In genomic region chr1:93947002-93947401, GRCh38 we compare ENCODE assay signal across 2 cellular contexts.
A peak's percentile ranks its signal among the peaks of the same experiment; 100 is the strongest.
TF ChIP-seq lines count a peak whose summit lies in the region.
"Not testable (repeated sequence)": the region's sequence is repeated elsewhere in the genome, so short reads cannot be mapped to it uniquely, and the experiment has no call there.

No MANE protein-coding gene starts in this region.

TF ChIP-seq in HepG2, 621 proteins besides CTCF, POLR2A, EP300 and RAD21:
- TF ChIP-seq, protein P1, sequence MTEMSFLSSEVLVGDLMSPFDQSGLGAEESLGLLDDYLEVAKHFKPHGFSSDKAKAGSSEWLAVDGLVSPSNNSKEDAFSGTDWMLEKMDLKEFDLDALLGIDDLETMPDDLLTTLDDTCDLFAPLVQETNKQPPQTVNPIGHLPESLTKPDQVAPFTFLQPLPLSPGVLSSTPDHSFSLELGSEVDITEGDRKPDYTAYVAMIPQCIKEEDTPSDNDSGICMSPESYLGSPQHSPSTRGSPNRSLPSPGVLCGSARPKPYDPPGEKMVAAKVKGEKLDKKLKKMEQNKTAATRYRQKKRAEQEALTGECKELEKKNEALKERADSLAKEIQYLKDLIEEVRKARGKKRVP (CRISPR knock-in tag; IDR thresholded peaks at IDR 0.05), result peak in 1 of 2 experiments; percentile 79; a peak in 2 of 4 replicates
- TF ChIP-seq CEBPG (CRISPR knock-in tag; IDR thresholded peaks at IDR 0.05) (peak; percentile 36; the same call in 1 of the 2 replicates), ZMYM2 (CRISPR knock-in tag; IDR thresholded peaks at IDR 0.05) (0 out of 2 replicates have a peak, but pooled peaks have one; percentile 25), FOXA3 (CRISPR knock-in tag; IDR thresholded peaks at IDR 0.05) (peak; percentile 54; the same call in 1 of the 2 replicates), ATF7 (IDR thresholded peaks at IDR 0.05) (0 out of 2 replicates have a peak, but pooled peaks have one; percentile 13), HNF4A (CRISPR knock-in tag; IDR thresholded peaks at IDR 0.05) (peak; percentile 58), FOXP1 (CRISPR knock-in tag; IDR thresholded peaks at IDR 0.05) (0 out of 2 replicates have a peak, but pooled peaks have one; percentile 23), ZNF644 (CRISPR knock-in tag; IDR thresholded peaks at IDR 0.05; ENCODE audit: low read depth) (0 out of 2 replicates have a peak, but pooled peaks have one; percentile 21), NR2C2 (CRISPR knock-in tag; IDR thresholded peaks at IDR 0.05; ENCODE audit: borderline replicate concordance) (0 out of 2 replicates have a peak, but pooled peaks have one; percentile 19), PAXIP1 (CRISPR knock-in tag; conservative IDR thresholded peaks at IDR 0.05) (peak; percentile 30; the same call in 1 of the 2 replicates), FOXK1 (CRISPR knock-in tag; IDR thresholded peaks at IDR 0.05; ENCODE audit: borderline replicate concordance, low read depth) (0 out of 2 replicates have a peak, but pooled peaks have one; percentile 43)
- TF ChIP-seq ATF7 (CRISPR knock-in tag; IDR thresholded peaks at IDR 0.05); FOXP1 (IDR thresholded peaks at IDR 0.05): not testable (repeated sequence)
TF ChIP-seq in HepG2: peak in this region for 11; not testable (repeated sequence) for 610.

TF ChIP-seq in liver, 16 proteins besides CTCF, POLR2A, EP300 and RAD21 (continued from another document):
- TF ChIP-seq GABPA (IDR thresholded peaks at IDR 0.05 in 1 of 2, conservative IDR thresholded peaks at IDR 0.05 in 1 of 2) (peak in 1 of 2 donors; percentile 31), SP1 (IDR thresholded peaks at IDR 0.05) (peak; percentile 94), JUND (IDR thresholded peaks at IDR 0.05) (peak; percentile 85), HNF4G (IDR thresholded peaks at IDR 0.05) (peak; percentile 77), RXRA (IDR thresholded peaks at IDR 0.05) (peak; percentile 73 to 90), EGR1 (IDR thresholded peaks at IDR 0.05; ENCODE audit: low read depth in 2 of 2) (peak in 1 of 2 donors; percentile 43), MAX (IDR thresholded peaks at IDR 0.05) (peak; percentile 89)
- TF ChIP-seq, protein P2, sequence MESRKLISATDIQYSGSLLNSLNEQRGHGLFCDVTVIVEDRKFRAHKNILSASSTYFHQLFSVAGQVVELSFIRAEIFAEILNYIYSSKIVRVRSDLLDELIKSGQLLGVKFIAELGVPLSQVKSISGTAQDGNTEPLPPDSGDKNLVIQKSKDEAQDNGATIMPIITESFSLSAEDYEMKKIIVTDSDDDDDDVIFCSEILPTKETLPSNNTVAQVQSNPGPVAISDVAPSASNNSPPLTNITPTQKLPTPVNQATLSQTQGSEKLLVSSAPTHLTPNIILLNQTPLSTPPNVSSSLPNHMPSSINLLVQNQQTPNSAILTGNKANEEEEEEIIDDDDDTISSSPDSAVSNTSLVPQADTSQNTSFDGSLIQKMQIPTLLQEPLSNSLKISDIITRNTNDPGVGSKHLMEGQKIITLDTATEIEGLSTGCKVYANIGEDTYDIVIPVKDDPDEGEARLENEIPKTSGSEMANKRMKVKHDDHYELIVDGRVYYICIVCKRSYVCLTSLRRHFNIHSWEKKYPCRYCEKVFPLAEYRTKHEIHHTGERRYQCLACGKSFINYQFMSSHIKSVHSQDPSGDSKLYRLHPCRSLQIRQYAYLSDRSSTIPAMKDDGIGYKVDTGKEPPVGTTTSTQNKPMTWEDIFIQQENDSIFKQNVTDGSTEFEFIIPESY (IDR thresholded peaks at IDR 0.05), result peak; percentile 77
